In genomic region chr16:31696968-31697743, GRCh38 we compare ENCODE assay signal across 8 cellular contexts.
DNase-seq lines count a peak whose midpoint lies in the region; ATAC-seq and TF ChIP-seq lines count a peak whose summit lies in the region.

No MANE protein-coding gene starts in this region.

- peaks cover 0 to 8% (median 6%) of the 10 kb centered on the region in 4 donors for H3K4me1 ChIP-seq in Peyer's patch
- H3K4me1 ChIP-seq in tibial nerve = peaks cover 0 to 20% (median 0%) of the 10 kb centered on the region in 4 donors

- H3K27me3 ChIP-seq in Peyer's patch (no peaks in the 10 kb centered on the region), tibial nerve (peaks cover 0 to 7% of the 10 kb centered on the region in 2 donors)

- no peak overlapping the region for H3K4me3 ChIP-seq in HFF-Myc (replicated peaks; ENCODE audit: low read depth, low read length)
- no peak overlapping the region for H3K4me3 ChIP-seq in Peyer's patch
- H3K4me3 ChIP-seq in fibroblast of the aortic adventitia (ENCODE audit: low read depth, low read length) = no peak overlapping the region
- H3K4me3 ChIP-seq in tibial nerve = no peak overlapping the region

- no peaks in the 10 kb centered on the region for H3K9me3 ChIP-seq in Peyer's patch
- H3K9me3 ChIP-seq in tibial nerve = no peaks in the 10 kb centered on the region

- WGBS in tibial nerve, 2 donors = 34% methylated on average over 8 of the region's 8 CpGs

- H3K27ac ChIP-seq in Peyer's patch (no peak overlapping the region), tibial nerve (no peak overlapping the region)

- H3K36me3 ChIP-seq in Peyer's patch = no peaks in the 10 kb centered on the region
- H3K36me3 ChIP-seq in tibial nerve = no peaks in the 10 kb centered on the region

- no peak for TF ChIP-seq EP300 in tibial nerve (IDR thresholded peaks at IDR 0.05)

- DNase-seq in COLO829 (ENCODE audit: low spot score) (peak; percentile 37), HFF-Myc (ENCODE audit: extremely low read depth, low read depth) (no peak), Peyer's patch (no peak), fibroblast of the aortic adventitia (ENCODE audit: low read depth) (peak; percentile 40), tibial nerve (ENCODE audit: low spot score in 2 of 2) (no peak), middle frontal gyrus (ENCODE audit: extremely low spot score, low spot score) (no peak)
- no peak for DNase-seq in activated T-cell treated with anti-CD3 and anti-CD28 coated beads, Interleukin-2, amount 50 U/mL, for 1 hour

- TF ChIP-seq POLR2A in Peyer's patch (IDR thresholded peaks at IDR 0.05) (no peak), tibial nerve (IDR thresholded peaks at IDR 0.05) (no peak)

- peak; percentile 69 for TF ChIP-seq CTCF in HFF-Myc (IDR thresholded peaks at IDR 0.05; ENCODE audit: low read depth, low read length, missing control alignments)
- peak in 5 of 6 experiments; percentile 38 to 80 (median 67) for TF ChIP-seq CTCF in Peyer's patch (IDR thresholded peaks at IDR 0.05)
- TF ChIP-seq CTCF in fibroblast of the aortic adventitia (IDR thresholded peaks at IDR 0.05; ENCODE audit: insufficient read depth, low read length) = peak; percentile 61
- TF ChIP-seq CTCF in tibial nerve (IDR thresholded peaks at IDR 0.05) = peak in 4 of 5 experiments; percentile 17 to 36 (median 29)

- no peak for ATAC-seq in HG03159 (IDR thresholded peaks at IDR 0.05; ENCODE audit: unreplicated experiment)

Comparison
In these comparisons a context has a peak if more than half of its experiments do, and no peak if none do; other contexts are left out.
1. DNase-seq: peak in COLO829 (single experiment) and fibroblast of the aortic adventitia (single experiment); none in HFF-Myc (single experiment), Peyer's patch (0 of 3), tibial nerve (0 of 2), middle frontal gyrus (single experiment) and activated T-cell treated with anti-CD3 and anti-CD28 coated beads, Interleukin-2, amount 50 U/mL, for 1 hour (single experiment).
2. Peak in every context shown above with its lines, with median percentiles within 50 percentile points of each other: CTCF ChIP-seq.